In the genomic region with DNA sequence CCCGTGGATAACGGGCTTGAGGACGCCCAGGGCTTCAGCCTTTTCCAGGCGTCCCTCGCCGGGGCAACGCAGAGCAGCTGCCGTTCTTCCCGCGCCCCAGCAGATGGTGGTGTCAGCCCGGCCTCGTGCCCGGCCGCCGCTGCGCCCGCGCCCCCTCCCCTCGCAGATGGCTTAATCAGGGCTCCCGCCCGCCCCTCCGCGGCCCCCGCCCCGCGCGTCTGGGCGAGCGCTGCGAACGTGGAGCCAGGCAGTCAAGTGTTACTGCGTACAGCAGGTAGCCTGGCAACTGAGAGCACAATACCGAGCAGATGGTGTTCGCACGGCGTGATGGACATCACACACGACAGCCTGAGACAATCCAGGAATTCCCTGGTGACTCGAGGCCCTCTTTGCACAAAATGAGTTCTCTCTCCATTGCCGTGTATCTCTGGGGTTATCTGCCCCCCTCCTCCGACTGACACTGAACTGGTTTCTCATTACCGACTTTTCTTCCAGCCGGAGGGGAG, we compare ENCODE assay signal across 9 cellular contexts.
DNase-seq lines count a peak whose midpoint lies in the region; ATAC-seq, FAIRE-seq and TF ChIP-seq lines count a peak whose summit lies in the region.
"Had no signal": no experiment of that assay in that cellular context is flagged by ENCODE, and none has a peak within 500 bp of the region (broad histone marks: within the 10 kb centered on the region; RNA-seq: fewer than 3 reads in every experiment).

No MANE protein-coding gene starts in this region.

- WGBS in right cardiac atrium = under 1% methylated on average over 42 of the region's 42 CpGs

- peak overlapping the region; percentile 85 for H3K4me2 ChIP-seq in astrocyte (ENCODE audit: low read length)

- in situ Hi-C loops in Caki2 (cut with HindIII; ENCODE audit: low pct_unique_long_range_greater_than_20kb, low sequenced_read_pairs) = no loop called here

- H3K36me3 Mint-ChIP-seq in astrocyte (ENCODE audit: low read depth, unreplicated experiment) = no peaks in the 10 kb centered on the region

- H3K27me3 ChIP-seq in astrocyte (ENCODE audit: insufficient read depth, low read length) (no peaks in the 10 kb centered on the region), right cardiac atrium (ENCODE audit: control insufficient read depth, insufficient read depth) (no peaks in the 10 kb centered on the region)

- H3K9me3 ChIP-seq in astrocyte (ENCODE audit: insufficient read depth, low read depth, low read length) = no peaks in the 10 kb centered on the region
- H3K9me3 ChIP-seq in right cardiac atrium (ENCODE audit: control insufficient read depth, low read length) = no peaks in the 10 kb centered on the region

- H3K9me3 Mint-ChIP-seq in astrocyte (ENCODE audit: unreplicated experiment) = no peaks in the 10 kb centered on the region

- H3K4me3 ChIP-seq in astrocyte (ENCODE audit: insufficient read depth, low read depth, low read length) = peak overlapping the region; percentile 61
- peak overlapping the region; percentile 49 for H3K4me3 ChIP-seq in right cardiac atrium (ENCODE audit: low read length)

- DNase-seq in Caki2 (ENCODE audit: low read depth) = peak; percentile 72
- peak; percentile 88 for DNase-seq in NCI-H1105 treated with DMSO at 0.1 percent for 48 hours (lab: John Stamatoyannopoulos, UW)
- DNase-seq in T-helper 1 cell = peak in 3 of 5 donors; percentile 11 to 38 (median 20)
- peak; percentile 80 for DNase-seq in astrocyte (ENCODE audit: low read depth)
- peak; percentile 88 to 96 (median 95) for DNase-seq in right cardiac atrium
- DNase-seq in posterior vena cava (ENCODE audit: low spot score) = peak; percentile 96
- DNase-seq in ureter (ENCODE audit: low spot score) = peak; percentile 88

- H3K36me3 ChIP-seq in astrocyte (ENCODE audit: insufficient read depth, low read length) = no peaks in the 10 kb centered on the region

- H3K27ac Mint-ChIP-seq in astrocyte (ENCODE audit: unreplicated experiment) = peak overlapping the region; percentile 91

- H2AFZ ChIP-seq in astrocyte (ENCODE audit: low read depth, low read length) = peak overlapping the region; percentile 90

- H3K27me3 Mint-ChIP-seq in astrocyte (ENCODE audit: low read depth, unreplicated experiment) = no peaks in the 10 kb centered on the region

- FAIRE-seq in astrocyte (lab: Jason Lieb, UNC) = no peak
- FAIRE-seq: TTC549 had no signal

- H3K4me1 ChIP-seq in astrocyte (ENCODE audit: insufficient read depth, low read length) = peaks cover 17% of the 10 kb centered on the region
- peaks cover 2% of the 10 kb centered on the region for H3K4me1 ChIP-seq in right cardiac atrium (ENCODE audit: control insufficient read depth, insufficient read depth, low read length)

- peak; percentile 27 for TF ChIP-seq CTCF in astrocyte (IDR thresholded peaks at IDR 0.05; ENCODE audit: insufficient read depth, low read depth, low read length)

- no peaks in the 10 kb centered on the region for H3K79me2 ChIP-seq in astrocyte (ENCODE audit: insufficient read depth, low read length)

- peaks cover 15% of the 10 kb centered on the region for H3K4me1 Mint-ChIP-seq in astrocyte (ENCODE audit: low read depth, unreplicated experiment)

- intact Hi-C loops in right cardiac atrium (cut with DNase I) = loop anchor here (5.0 to 10.0 kb wide), 6 partner anchors 280 to 520 kb away; partner anchors contain the start of gene MAML3 (in 3 of the 4)
- intact Hi-C loops in posterior vena cava (cut with DNase I) = loop anchor here (2.0 to 10.0 kb wide), 5 partner anchors 310 to 697 kb away; partner anchors contain the start of gene MAML3 (in 2 of the 2)

- H3K27ac ChIP-seq in astrocyte (ENCODE audit: low read depth, low read length) = peak overlapping the region; percentile 27
- peak overlapping the region; percentile 57 for H3K27ac ChIP-seq in right cardiac atrium (ENCODE audit: low read length)

- ATAC-seq in GM21825 (IDR thresholded peaks at IDR 0.05; ENCODE audit: unreplicated experiment) = peak; percentile 80
- ATAC-seq in right cardiac atrium = peak; percentile 94 to 95

- no peaks in the 10 kb centered on the region for H4K20me1 ChIP-seq in astrocyte (ENCODE audit: insufficient read depth, low read length)

- H3K4me3 Mint-ChIP-seq in astrocyte (ENCODE audit: unreplicated experiment) = peak overlapping the region; percentile 67

- peak overlapping the region; percentile 76 for H3K9ac ChIP-seq in astrocyte (ENCODE audit: low read length)

Comparison
In these comparisons a context has a peak if more than half of its experiments do, and no peak if none do; other contexts are left out.
1. Peak in every context shown above with its lines: DNase-seq, ATAC-seq, H3K4me3 ChIP-seq and H3K27ac ChIP-seq.
2. DNase-seq: peak in every context shown above with its lines; median percentile 96 in posterior vena cava; 95 in right cardiac atrium; 88 in NCI-H1105 treated with DMSO at 0.1 percent for 48 hours; 88 in ureter; 80 in astrocyte; 72 in Caki2; 20 in T-helper 1 cell.